Comparison of ENCODE assay signal across 8 cellular contexts in the genomic region with DNA sequence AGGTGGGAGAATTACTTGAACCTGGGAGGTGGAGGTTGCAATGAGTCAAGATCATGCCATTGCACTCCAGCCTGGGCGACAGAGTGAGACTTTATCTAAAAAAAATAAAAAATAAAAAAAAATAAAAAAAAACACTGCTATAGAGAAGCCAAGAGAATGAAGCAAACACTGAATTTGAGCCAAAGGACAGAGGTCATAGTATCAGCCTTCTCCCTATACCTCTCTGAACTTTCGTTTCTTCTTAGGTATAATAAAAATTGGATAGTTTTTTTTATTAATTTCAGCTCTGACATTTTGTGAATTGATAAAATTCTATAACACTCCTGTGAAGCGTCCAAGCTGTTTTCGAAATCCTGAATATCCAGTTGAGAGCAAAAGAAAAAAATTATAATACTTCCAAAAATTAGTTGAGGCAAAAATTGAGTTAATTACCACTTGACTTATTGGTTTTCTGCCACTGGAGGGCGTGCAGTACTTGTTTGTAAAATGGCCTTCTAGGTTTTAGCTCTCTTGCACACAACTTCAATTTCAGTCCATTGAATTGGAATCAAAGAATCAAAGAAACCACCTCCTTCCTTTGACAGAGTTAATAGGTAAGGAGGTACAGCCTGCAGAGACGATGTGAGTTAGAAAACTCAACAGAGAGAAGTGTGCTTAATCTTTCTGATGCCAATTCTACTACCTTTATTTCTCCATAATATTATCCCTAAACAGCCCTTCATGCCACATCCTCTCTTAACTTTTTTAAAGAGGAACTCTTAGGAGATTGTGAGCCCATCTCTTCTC.
A peak's percentile ranks its signal among the peaks of the same experiment; 100 is the strongest.
DNase-seq lines count a peak whose midpoint lies in the region; ATAC-seq and TF ChIP-seq lines count a peak whose summit lies in the region.

No MANE protein-coding gene starts in this region.

- POLR2A ChIA-PET in activated B cell treated with CpG ODN at 0.5 μM for 24 hours (lab: Charles Lee) = no interaction called here

- CTCF ChIA-PET in activated B cell treated with CpG ODN at 0.5 μM for 24 hours (lab: Charles Lee) = interaction anchor here (0.7 to 5.2 kb wide), 16 partner anchors 14 to 341 kb away, joined by 3 to 95 read pairs (median 3); a partner anchor contains a TSS

- no peak overlapping the region for H3K9ac ChIP-seq in DND-41 (ENCODE audit: low read depth, low read length)

- no peak overlapping the region for H3K4me2 ChIP-seq in DND-41 (ENCODE audit: insufficient read depth, low read length)

- H3K4me1 Mint-ChIP-seq in activated B cell treated with CpG ODN at 0.5 μM for 24 hours (no peaks in the 10 kb centered on the region), osteocyte (ENCODE audit: unreplicated experiment) (peaks cover 8% of the 10 kb centered on the region)

- no peaks in the 10 kb centered on the region for H3K9me3 ChIP-seq in DND-41 (ENCODE audit: insufficient read depth, low read length, severe bottlenecking)

- no peaks in the 10 kb centered on the region for H3K36me3 Mint-ChIP-seq in activated B cell treated with CpG ODN at 0.5 μM for 24 hours (ENCODE audit: low read depth)
- peaks cover 3% of the 10 kb centered on the region for H3K36me3 Mint-ChIP-seq in osteocyte (ENCODE audit: unreplicated experiment)

- H3K27me3 ChIP-seq in DND-41 (ENCODE audit: insufficient read depth, low read length, poor library complexity) = no peaks in the 10 kb centered on the region

- no peak overlapping the region for H3K27ac ChIP-seq in DND-41 (ENCODE audit: low read length)

- no peak overlapping the region for H3K4me3 ChIP-seq in DND-41 (ENCODE audit: low read depth in 1 of 2, low read length in 2 of 2)
- no peak overlapping the region for H3K4me3 ChIP-seq in fibroblast of the aortic adventitia (ENCODE audit: low read depth, low read length)

- DNase-seq in DND-41 (peak; percentile 32), NCI-H2107 (lab: John Stamatoyannopoulos, UW) (peak; percentile 51), activated B cell treated with CpG ODN at 0.5 μM for 24 hours (no peak), fibroblast of the aortic adventitia (ENCODE audit: low read depth) (peak; percentile 87), osteocyte (ENCODE audit: extremely low spot score, unreplicated experiment) (no peak)

- no peaks in the 10 kb centered on the region for H4K20me1 ChIP-seq in DND-41 (ENCODE audit: insufficient read depth, low read length)

- no peaks in the 10 kb centered on the region for H3K4me1 ChIP-seq in DND-41 (ENCODE audit: insufficient read depth, low read length)

- H3K27me3 Mint-ChIP-seq in activated B cell treated with CpG ODN at 0.5 μM for 24 hours (peaks cover 5% of the 10 kb centered on the region), osteocyte (ENCODE audit: unreplicated experiment) (peaks cover 15% of the 10 kb centered on the region)

- no peaks in the 10 kb centered on the region for H3K36me3 ChIP-seq in DND-41 (ENCODE audit: insufficient read depth, low read length)

- H3K79me2 ChIP-seq in DND-41 (ENCODE audit: insufficient read depth, low read length) = no peaks in the 10 kb centered on the region

- H2AFZ ChIP-seq in DND-41 (ENCODE audit: low read depth, low read length) = no peak overlapping the region

- H3K9me3 Mint-ChIP-seq in activated B cell treated with CpG ODN at 0.5 μM for 24 hours (no peaks in the 10 kb centered on the region), osteocyte (ENCODE audit: unreplicated experiment) (peaks cover 4% of the 10 kb centered on the region)

- H3K27ac Mint-ChIP-seq in activated B cell treated with CpG ODN at 0.5 μM for 24 hours (no peak overlapping the region), osteocyte (ENCODE audit: unreplicated experiment) (no peak overlapping the region)

- peak; percentile 48; the same call in 1 of the 3 replicates for ATAC-seq in DND-41 (ENCODE audit: insufficient read depth, low read depth)
- peak; percentile 70 for ATAC-seq in GM21723 (IDR thresholded peaks at IDR 0.05; ENCODE audit: unreplicated experiment)
- peak; percentile 52 for ATAC-seq in activated B cell treated with CpG ODN at 0.5 μM for 24 hours (ENCODE audit: low read depth)
- ATAC-seq in GM21825 (IDR thresholded peaks at IDR 0.05; ENCODE audit: unreplicated experiment) = no peak
- no peak for ATAC-seq in GM18861 (IDR thresholded peaks at IDR 0.05; ENCODE audit: unreplicated experiment)

- H3K4me3 Mint-ChIP-seq in activated B cell treated with CpG ODN at 0.5 μM for 24 hours (no peak overlapping the region), osteocyte (ENCODE audit: unreplicated experiment) (no peak overlapping the region)

- peak; percentile 55 for TF ChIP-seq CTCF in DND-41 (IDR thresholded peaks at IDR 0.05; ENCODE audit: borderline replicate concordance, extremely low read depth, low read length, poor library complexity, severe bottlenecking)
- peak; percentile 40 for TF ChIP-seq CTCF in activated B cell treated with CpG ODN at 0.5 μM for 24 hours (IDR thresholded peaks at IDR 0.05)
- TF ChIP-seq CTCF in fibroblast of the aortic adventitia (IDR thresholded peaks at IDR 0.05; ENCODE audit: insufficient read depth, low read length) = peak; percentile 70
- peak; percentile 83 for TF ChIP-seq CTCF in osteocyte (IDR thresholded peaks at IDR 0.05)

- intact Hi-C loops in activated B cell treated with CpG ODN at 0.5 μM for 24 hours (cut with micrococcal nuclease) = loop anchor here (1.0 to 10.0 kb wide), 3 partner anchors 112 to 302 kb away; a partner anchor contains a TSS

Comparison
In these comparisons a context has a peak if more than half of its experiments do, and no peak if none do; other contexts are left out.
1. ATAC-seq: peak in DND-41 (single experiment), GM21723 (single experiment) and activated B cell treated with CpG ODN at 0.5 μM for 24 hours (single experiment); none in GM21825 (single experiment) and GM18861 (single experiment).
2. DNase-seq: peak in DND-41 (single experiment), NCI-H2107 (single experiment) and fibroblast of the aortic adventitia (single experiment); none in activated B cell treated with CpG ODN at 0.5 μM for 24 hours (single experiment) and osteocyte (single experiment).
3. Peak in every context shown above with its lines, with median percentiles within 50 percentile points of each other: CTCF ChIP-seq.